Comparison of ENCODE assay signal across 6 cellular contexts in genomic region chr9:85878872-85879597, GRCh38.
DNase-seq lines count a peak whose midpoint lies in the region; ATAC-seq and TF ChIP-seq lines count a peak whose summit lies in the region.
"Not testable (repeated sequence)": the region's sequence is repeated elsewhere in the genome, so short reads cannot be mapped to it uniquely, and the experiment has no call there.

No MANE protein-coding gene starts in this region.

- not testable (repeated sequence) for H3K27me3 Mint-ChIP-seq in T-helper 17 cell

- 46% methylated on average over 5 of the region's 5 CpGs for WGBS in HUES64

- DNase-seq in T-helper 17 cell = not testable (repeated sequence)
- DNase-seq in colonic mucosa = peak; percentile 18

- H3K27ac ChIP-seq in HEK293 (ENCODE audit: extremely low read depth, low read depth, low read length); colonic mucosa: not testable (repeated sequence)
- H3K27ac ChIP-seq in HUES64 (ENCODE audit: low read depth, low read length) (peak overlapping the region; percentile 66; the same call in 1 of the 2 replicates), iPS-20b (ENCODE audit: low read length) (peak overlapping the region; percentile 39)

- not testable (repeated sequence) for H3K4me3 ChIP-seq in HEK293 (ENCODE audit: low read depth, low read length); HUES64 (ENCODE audit: low read length); colonic mucosa
- H3K4me3 ChIP-seq in iPS-20b (ENCODE audit: low read length) = 0 out of 2 replicates have a peak overlapping the region, but pooled peaks have one; percentile 20

- H3K9ac ChIP-seq in ES-I3 (ENCODE audit: low read depth, low read length) (peak overlapping the region; percentile 13; the same call in 1 of the 2 replicates), HUES64 (ENCODE audit: low read depth, low read length) (peak overlapping the region; percentile 60; the same call in 1 of the 2 replicates), iPS-20b (ENCODE audit: low read depth, low read length) (peak overlapping the region; percentile 57; the same call in 1 of the 2 replicates)
- H3K9ac ChIP-seq in colonic mucosa (ENCODE audit: low read depth in 2 of 2, low read length in 2 of 2) = not testable (repeated sequence)

- H3K4me1 ChIP-seq in ES-I3 (ENCODE audit: insufficient read depth, low read length) (peaks cover 12% of the 10 kb centered on the region), HUES64 (ENCODE audit: insufficient read depth, low read length) (peaks cover 10% of the 10 kb centered on the region), iPS-20b (ENCODE audit: insufficient read depth, low read length) (peaks cover 11% of the 10 kb centered on the region; the same call in 1 of the 2 replicates)
- not testable (repeated sequence) for H3K4me1 ChIP-seq in HEK293 (ENCODE audit: control insufficient read depth, insufficient read depth, low read length); colonic mucosa

- H3K36me3 ChIP-seq in ES-I3 (ENCODE audit: insufficient read depth, low read length); HEK293 (ENCODE audit: control insufficient read depth in 2 of 2, insufficient read depth in 1 of 2, low read length in 2 of 2); HUES64 (ENCODE audit: insufficient read depth, low read length); colonic mucosa; iPS-20b (ENCODE audit: insufficient read depth, low read depth, low read length): not testable (repeated sequence)

- not testable (repeated sequence) for H3K4me3 Mint-ChIP-seq in T-helper 17 cell

- H3K27ac Mint-ChIP-seq in T-helper 17 cell = peak overlapping the region; percentile 19

- not testable (repeated sequence) for H3K27me3 ChIP-seq in HUES64 (ENCODE audit: insufficient read depth, low read length); colonic mucosa; iPS-20b (ENCODE audit: insufficient read depth, low read length)

- intact Hi-C loops in colonic mucosa (cut with DNase I) = not testable (repeated sequence)

- not testable (repeated sequence) for TF ChIP-seq CTCF in HEK293 (tag by site-specific recombination; IDR thresholded peaks at IDR 0.05); colonic mucosa (IDR thresholded peaks at IDR 0.05)

- not testable (repeated sequence) for H3K4me1 Mint-ChIP-seq in T-helper 17 cell

- H3K9me3 ChIP-seq in ES-I3 (ENCODE audit: control insufficient read depth, insufficient read depth, low read length); HEK293 (ENCODE audit: control insufficient read depth, insufficient read depth, low read depth, low read length); HUES64 (ENCODE audit: insufficient read depth, low read depth, low read length); T-helper 17 cell (ENCODE audit: control insufficient read depth, low read length, poor library complexity, severe bottlenecking); colonic mucosa: not testable (repeated sequence)
- peaks cover 10% of the 10 kb centered on the region; the same call in 1 of the 2 replicates for H3K9me3 ChIP-seq in iPS-20b (ENCODE audit: insufficient read depth, low read depth, low read length)

- not testable (repeated sequence) for H3K36me3 Mint-ChIP-seq in T-helper 17 cell (ENCODE audit: low read depth)

- CTCF ChIA-PET in HEK293 (lab: Yijun Ruan, JAX) = interaction anchor here (0.9 kb wide), 1 partner anchor 22 kb away, joined by 4 read pairs; no protein-coding TSS in a partner anchor

- ATAC-seq in T-helper 17 cell = not testable (repeated sequence)

- POLR2A ChIA-PET in HEK293 (lab: Yijun Ruan, JAX) = not testable (repeated sequence)

TF ChIP-seq in HEK293, 187 proteins besides CTCF, POLR2A, EP300 and RAD21:
- TF ChIP-seq GLIS1 (tag by site-specific recombination; IDR thresholded peaks at IDR 0.05) = peak; percentile 66; the same call in 1 of the 2 replicates
